ENCODE assay signal across 1 cellular context in genomic region chr6:15996030-15996429, GRCh38.
TF ChIP-seq lines count a peak whose summit lies in the region.

No MANE protein-coding gene starts in this region.

TF ChIP-seq in K562, 482 proteins besides CTCF, POLR2A, EP300 and RAD21 (continued from another document):
- TF ChIP-seq UBTF (IDR thresholded peaks at IDR 0.05; ENCODE audit: borderline replicate concordance in 1 of 2, low read depth in 2 of 2, low read length in 2 of 2) (no peak), CEBPB (tag; IDR thresholded peaks at IDR 0.05) (no peak), CHCHD3 (CRISPR knock-in tag; IDR thresholded peaks at IDR 0.05) (no peak), ARNT (IDR thresholded peaks at IDR 0.05) (no peak), CBFA2T3 (IDR thresholded peaks at IDR 0.05) (no peak), KLF10 (CRISPR knock-in tag; IDR thresholded peaks at IDR 0.05) (no peak), ZNF584 (CRISPR knock-in tag; IDR thresholded peaks at IDR 0.05; ENCODE audit: low read depth) (no peak; the same call in 1 of the 2 replicates), STAG1 (CRISPR knock-in tag; IDR thresholded peaks at IDR 0.05; ENCODE audit: borderline replicate concordance) (no peak), ZNF347 (CRISPR knock-in tag; IDR thresholded peaks at IDR 0.05; ENCODE audit: low read depth) (no peak), TEAD2 (tag; IDR thresholded peaks at IDR 0.05) (no peak), ZNF140 (CRISPR knock-in tag; IDR thresholded peaks at IDR 0.05) (no peak), SMARCA5 (IDR thresholded peaks at IDR 0.05) (no peak), BRCA1 (IDR thresholded peaks at IDR 0.05) (no peak), BRCA1 (CRISPR knock-in tag; IDR thresholded peaks at IDR 0.05) (no peak), ZNF324 (CRISPR knock-in tag; IDR thresholded peaks at IDR 0.05) (no peak), CTCFL (IDR thresholded peaks at IDR 0.05; ENCODE audit: borderline replicate concordance, insufficient read depth, low read depth, low read length, poor library complexity, severe bottlenecking) (no peak), AFF1 (IDR thresholded peaks at IDR 0.05; ENCODE audit: low read depth in 1 of 2, partially characterized antibody in 2 of 2) (peak in 1 of 2 experiments; percentile 51), ZNF707 (CRISPR knock-in tag; conservative IDR thresholded peaks at IDR 0.05) (no peak)
TF ChIP-seq in K562: peak in this region for 36.
